ENCODE assay signal across 24 cellular contexts in genomic region chr4:151436093-151436518, GRCh38. TPM values are rescaled to one million over a fixed set of nuclear protein-coding genes. Genes with fewer than 3 reads are reported as not detected.
DNase-seq lines count a peak whose midpoint lies in the region; ATAC-seq and FAIRE-seq lines count a peak whose summit lies in the region.
"Had no signal": no experiment of that assay in that cellular context is flagged by ENCODE, and none has a peak within 500 bp of the region (broad histone marks: within the 10 kb centered on the region; RNA-seq: fewer than 3 reads in every experiment).

No MANE protein-coding gene starts in this region.

- POLR2A ChIA-PET in activated CD8-positive, alpha-beta T cell treated with anti-CD3 and anti-CD28 coated beads, Interleukin-2, amount 10 ng/mL, durations not matched to agents 7 days and 5 days (lab: Charles Lee): no interaction called here

- H3K4me1 Mint-ChIP-seq in activated CD8-positive, alpha-beta T cell treated with anti-CD3 and anti-CD28 coated beads, Interleukin-2, amount 10 ng/mL, durations not matched to agents 7 days and 5 days (ENCODE audit: low read depth): no peaks in the 10 kb centered on the region
- H3K4me1 Mint-ChIP-seq in stimulated activated naive CD8-positive, alpha-beta T cell treated with anti-CD3 and anti-CD28 coated beads, Interleukin-15, amount 100 ng/mL, for 72 hours: no peaks in the 10 kb centered on the region
- H3K4me1 Mint-ChIP-seq: activated naive CD8-positive, alpha-beta T cell treated with anti-CD3 and anti-CD28 coated beads, Interleukin-2, amount 10 ng/mL, durations not matched to agents 7 days and 5 days had no signal

- CTCF ChIA-PET in activated CD8-positive, alpha-beta T cell treated with anti-CD3 and anti-CD28 coated beads, Interleukin-2, amount 10 ng/mL, durations not matched to agents 7 days and 5 days (lab: Charles Lee): no interaction called here

- no peak overlapping the region for H3K27ac Mint-ChIP-seq in activated CD8-positive, alpha-beta T cell treated with anti-CD3 and anti-CD28 coated beads, Interleukin-2, amount 10 ng/mL, durations not matched to agents 7 days and 5 days
- no peak overlapping the region for H3K27ac Mint-ChIP-seq in stimulated activated naive CD8-positive, alpha-beta T cell treated with anti-CD3 and anti-CD28 coated beads, Interleukin-15, amount 100 ng/mL, for 72 hours
- H3K27ac Mint-ChIP-seq: activated naive CD8-positive, alpha-beta T cell treated with anti-CD3 and anti-CD28 coated beads, Interleukin-2, amount 10 ng/mL, durations not matched to agents 7 days and 5 days; nephron progenitor cell; T-helper 2 cell treated with Interferon-gamma antibody and Interleukin-4, amounts not matched to agents 5 μg/mL and 100 μg/mL, for 36 hours had no signal

- peak; percentile 26 for DNase-seq in H4 (ENCODE audit: low spot score)
- peak; percentile 27 for DNase-seq in RCC 7860 (ENCODE audit: low spot score)
- DNase-seq in Right ventricle myocardium superior: no peak
- peak; percentile 60 for DNase-seq in renal cortical epithelial cell (ENCODE audit: low read depth)
- no peak for DNase-seq in activated CD8-positive, alpha-beta T cell treated with anti-CD3 and anti-CD28 coated beads, Interleukin-2, amount 10 ng/mL, durations not matched to agents 7 days and 5 days
- DNase-seq in urothelium cell line (ENCODE audit: low spot score): no peak
- no peak for DNase-seq in frontal cortex (ENCODE audit: low spot score in 2 of 2)
- DNase-seq in stimulated activated naive CD8-positive, alpha-beta T cell treated with anti-CD3 and anti-CD28 coated beads, Interleukin-15, amount 100 ng/mL, for 72 hours: no peak
- DNase-seq: activated CD4-positive, CD25-positive, alpha-beta regulatory T cell; activated CD8-positive, alpha-beta memory T cell treated with anti-CD3 and anti-CD28 coated beads for 24 hours; activated naive CD8-positive, alpha-beta T cell treated with anti-CD3 and anti-CD28 coated beads, Interleukin-2, amount 10 ng/mL, durations not matched to agents 7 days and 5 days; caudate nucleus; heart right ventricle; mesendoderm; MG63; NCI-H1694; NCI-H524 treated with DMSO at 0.1 percent for 48 hours; nephron progenitor cell; stimulated activated CD4-positive, alpha-beta T cell treated with anti-CD3 and anti-CD28 coated beads, Interleukin-12 subunit alpha, Interleukin-12 subunit beta, amount 100 ng/mL, for 4 hours had no signal

- H3K36me3 Mint-ChIP-seq in activated CD8-positive, alpha-beta T cell treated with anti-CD3 and anti-CD28 coated beads, Interleukin-2, amount 10 ng/mL, durations not matched to agents 7 days and 5 days (ENCODE audit: low read depth): no peaks in the 10 kb centered on the region
- H3K36me3 Mint-ChIP-seq: activated naive CD8-positive, alpha-beta T cell treated with anti-CD3 and anti-CD28 coated beads, Interleukin-2, amount 10 ng/mL, durations not matched to agents 7 days and 5 days had no signal

- intact Hi-C loops in Right ventricle myocardium superior (cut with DNase I): no loop called here

- H3K27me3 Mint-ChIP-seq in activated CD8-positive, alpha-beta T cell treated with anti-CD3 and anti-CD28 coated beads, Interleukin-2, amount 10 ng/mL, durations not matched to agents 7 days and 5 days (ENCODE audit: low read depth): peaks cover 13% of the 10 kb centered on the region
- peaks cover 15% of the 10 kb centered on the region for H3K27me3 Mint-ChIP-seq in stimulated activated naive CD8-positive, alpha-beta T cell treated with anti-CD3 and anti-CD28 coated beads, Interleukin-15, amount 100 ng/mL, for 72 hours

- peak; percentile 71 for ATAC-seq in Right ventricle myocardium superior (ENCODE audit: poor library complexity)
- ATAC-seq in activated CD8-positive, alpha-beta T cell treated with anti-CD3 and anti-CD28 coated beads, Interleukin-2, amount 10 ng/mL, durations not matched to agents 7 days and 5 days: no peak
- ATAC-seq in stimulated activated naive CD8-positive, alpha-beta T cell treated with anti-CD3 and anti-CD28 coated beads, Interleukin-15, amount 100 ng/mL, for 72 hours: no peak
- ATAC-seq: HepG2 had no signal

- no peak overlapping the region for H3K4me3 Mint-ChIP-seq in activated CD8-positive, alpha-beta T cell treated with anti-CD3 and anti-CD28 coated beads, Interleukin-2, amount 10 ng/mL, durations not matched to agents 7 days and 5 days
- no peak overlapping the region for H3K4me3 Mint-ChIP-seq in stimulated activated naive CD8-positive, alpha-beta T cell treated with anti-CD3 and anti-CD28 coated beads, Interleukin-15, amount 100 ng/mL, for 72 hours
- H3K4me3 Mint-ChIP-seq: activated naive CD8-positive, alpha-beta T cell treated with anti-CD3 and anti-CD28 coated beads, Interleukin-2, amount 10 ng/mL, durations not matched to agents 7 days and 5 days; nephron progenitor cell; T-helper 2 cell treated with Interferon-gamma antibody and Interleukin-4, amounts not matched to agents 5 μg/mL and 100 μg/mL, for 36 hours had no signal

- H3K9me3 Mint-ChIP-seq in activated CD8-positive, alpha-beta T cell treated with anti-CD3 and anti-CD28 coated beads, Interleukin-2, amount 10 ng/mL, durations not matched to agents 7 days and 5 days (ENCODE audit: insufficient read depth): no peaks in the 10 kb centered on the region
- H3K9me3 Mint-ChIP-seq in stimulated activated naive CD8-positive, alpha-beta T cell treated with anti-CD3 and anti-CD28 coated beads, Interleukin-15, amount 100 ng/mL, for 72 hours: no peaks in the 10 kb centered on the region
- H3K9me3 Mint-ChIP-seq: activated naive CD8-positive, alpha-beta T cell treated with anti-CD3 and anti-CD28 coated beads, Interleukin-2, amount 10 ng/mL, durations not matched to agents 7 days and 5 days; nephron progenitor cell; T-helper 2 cell treated with Interferon-gamma antibody and Interleukin-4, amounts not matched to agents 5 μg/mL and 100 μg/mL, for 36 hours had no signal

- FAIRE-seq in RCC 7860 (lab: Jason Lieb, UNC) (peak; percentile 62), urothelium cell line (lab: Jason Lieb, UNC) (no peak), frontal cortex (lab: Jason Lieb, UNC) (no peak)
- FAIRE-seq: GM12892, H1, HepG2, islet of Langerhans had no signal

RNA-seq across cellular contexts. Expression of gene FHIP1A, which starts 27.1 kb away (rescaled TPM):
- 1.8 and 5.5 TPM in 2 replicates for total RNA-seq in H4 (2014; rRNA removed; shearing (Covaris generic))
- total RNA-seq in Right ventricle myocardium superior (16.8 TPM), renal cortical epithelial cell (17.0 and 19.3 TPM in 2 replicates), frontal cortex (2.0 TPM)
- not detected for total RNA-seq in activated CD8-positive, alpha-beta T cell treated with anti-CD3 and anti-CD28 coated beads, Interleukin-2, amount 10 ng/mL, durations not matched to agents 7 days and 5 days

Comparison
In these comparisons a context has a peak if more than half of its experiments do, and no peak if none do; other contexts are left out.
1. DNase-seq: peak in H4 (single experiment), RCC 7860 (single experiment) and renal cortical epithelial cell (single experiment); none in Right ventricle myocardium superior (single experiment), activated CD8-positive, alpha-beta T cell treated with anti-CD3 and anti-CD28 coated beads, Interleukin-2, amount 10 ng/mL, durations not matched to agents 7 days and 5 days (single experiment), urothelium cell line (single experiment), frontal cortex (0 of 2) and stimulated activated naive CD8-positive, alpha-beta T cell treated with anti-CD3 and anti-CD28 coated beads, Interleukin-15, amount 100 ng/mL, for 72 hours (0 of 2).